ENCODE assay signal across 8 cellular contexts in the genomic region with DNA sequence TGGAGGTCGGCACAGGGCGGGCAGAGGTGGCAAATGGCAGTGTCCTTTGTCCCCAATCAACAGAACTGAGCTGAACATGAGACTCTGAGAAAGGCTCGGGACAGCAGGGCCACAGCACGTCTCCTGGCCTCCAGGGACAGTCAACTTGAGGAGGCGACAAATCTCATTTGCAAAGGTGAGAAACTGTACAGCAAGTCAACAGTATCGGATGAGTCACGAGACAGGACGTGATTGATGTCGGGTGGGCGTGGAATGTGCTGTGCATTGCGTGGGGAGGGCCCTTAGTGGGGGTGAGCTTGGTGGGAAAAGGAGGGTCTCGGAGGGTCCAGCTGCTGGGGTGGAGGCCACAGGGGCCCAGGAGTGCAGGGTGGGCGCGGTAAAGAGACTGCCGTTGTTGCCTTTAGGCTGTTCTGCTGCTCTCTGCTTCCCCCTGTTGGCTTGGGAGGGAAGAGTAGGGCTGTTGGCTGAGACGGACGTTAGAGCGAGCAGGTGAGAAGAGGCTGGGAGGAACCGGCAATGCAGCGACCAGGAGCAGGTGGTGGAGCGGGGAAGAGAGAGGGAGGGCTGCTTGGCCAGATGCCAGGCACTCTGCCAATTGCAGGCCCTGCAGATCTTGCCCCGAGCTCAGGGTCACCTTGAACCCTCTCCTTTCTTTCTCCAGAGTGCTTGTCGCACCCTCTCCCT.
DNase-seq lines count a peak whose midpoint lies in the region; ATAC-seq lines count a peak whose summit lies in the region.

No MANE protein-coding gene starts in this region.

- H3K9me3 Mint-ChIP-seq in stimulated activated naive B cell treated with anti-CD40 and anti-IgM and Interleukin-4, amounts not matched to agents 10 μg/mL and 1 μg/mL and 100 μg/mL, for 72 hours = no peaks in the 10 kb centered on the region

- DNase-seq in ACHN = peak; percentile 60
- DNase-seq in NCI-H2196 treated with DMSO at 0.1 percent for 48 hours (lab: John Stamatoyannopoulos, UW; ENCODE audit: unreplicated experiment) = peak; percentile 96
- DNase-seq in activated CD4-positive, alpha-beta T cell treated with anti-CD3 and anti-CD28 coated beads, Interleukin-2, amount 50 U/mL, for 4 hours = peak; percentile 77 to 80
- DNase-seq in ecto neural progenitor cell (ENCODE audit: low spot score) = peak; percentile 77
- peak; percentile 32 for DNase-seq in myocyte (ENCODE audit: low read depth)
- DNase-seq in stimulated activated naive B cell treated with anti-CD40 and anti-IgM and Interleukin-4, amounts not matched to agents 10 μg/mL and 1 μg/mL and 100 μg/mL, for 72 hours = peak; percentile 68

- peaks cover 29 to 51% of the 10 kb centered on the region in 2 donors for H3K36me3 Mint-ChIP-seq in stimulated activated naive B cell treated with anti-CD40 and anti-IgM and Interleukin-4, amounts not matched to agents 10 μg/mL and 1 μg/mL and 100 μg/mL, for 72 hours

- ATAC-seq in GM18907 (IDR thresholded peaks at IDR 0.05; ENCODE audit: unreplicated experiment) (peak; percentile 37), HG03135 (IDR thresholded peaks at IDR 0.05; ENCODE audit: unreplicated experiment) (peak; percentile 38)
- ATAC-seq in stimulated activated naive B cell treated with anti-CD40 and anti-IgM and Interleukin-4, amounts not matched to agents 10 μg/mL and 1 μg/mL and 100 μg/mL, for 72 hours (replicated peaks) = peak; percentile 22 to 27

- H3K4me3 Mint-ChIP-seq in stimulated activated naive B cell treated with anti-CD40 and anti-IgM and Interleukin-4, amounts not matched to agents 10 μg/mL and 1 μg/mL and 100 μg/mL, for 72 hours = peak overlapping the region; percentile 57 to 75

- peaks cover 74 to 98% of the 10 kb centered on the region in 2 donors for H3K4me1 Mint-ChIP-seq in stimulated activated naive B cell treated with anti-CD40 and anti-IgM and Interleukin-4, amounts not matched to agents 10 μg/mL and 1 μg/mL and 100 μg/mL, for 72 hours

- no peaks in the 10 kb centered on the region for H3K27me3 Mint-ChIP-seq in stimulated activated naive B cell treated with anti-CD40 and anti-IgM and Interleukin-4, amounts not matched to agents 10 μg/mL and 1 μg/mL and 100 μg/mL, for 72 hours

- H3K27ac Mint-ChIP-seq in stimulated activated naive B cell treated with anti-CD40 and anti-IgM and Interleukin-4, amounts not matched to agents 10 μg/mL and 1 μg/mL and 100 μg/mL, for 72 hours = peak overlapping the region; percentile 72

- in situ Hi-C loops in ACHN (cut with HindIII; ENCODE audit: low pct_ligation_motif_present, low pct_unique_long_range_greater_than_20kb, low sequenced_read_pairs) = no loop called here

Comparison
In these comparisons a context has a peak if more than half of its experiments do, and no peak if none do; other contexts are left out.
1. Peak in every context shown above with its lines: DNase-seq and ATAC-seq.
2. DNase-seq: peak in every context shown above with its lines; median percentile 96 in NCI-H2196 treated with DMSO at 0.1 percent for 48 hours; 78 in activated CD4-positive, alpha-beta T cell treated with anti-CD3 and anti-CD28 coated beads, Interleukin-2, amount 50 U/mL, for 4 hours; 77 in ecto neural progenitor cell; 68 in stimulated activated naive B cell treated with anti-CD40 and anti-IgM and Interleukin-4, amounts not matched to agents 10 μg/mL and 1 μg/mL and 100 μg/mL, for 72 hours; 60 in ACHN; 32 in myocyte.